In genomic region chr12:67765969-67766368, GRCh38 we compare ENCODE assay signal across 21 cellular contexts.
DNase-seq lines count a peak whose midpoint lies in the region; ATAC-seq, FAIRE-seq and TF ChIP-seq lines count a peak whose summit lies in the region.
"Had no signal": no experiment of that assay in that cellular context is flagged by ENCODE, and none has a peak within 500 bp of the region (broad histone marks: within the 10 kb centered on the region; RNA-seq: fewer than 3 reads in every experiment).

No MANE protein-coding gene starts in this region.

- H3K27ac ChIP-seq in AG04450 (ENCODE audit: low read depth, low read length), result peak overlapping the region; percentile 21
- H3K27ac ChIP-seq in Karpas-422 (ENCODE audit: low read length), result no peak overlapping the region
- H3K27ac ChIP-seq in astrocyte (ENCODE audit: low read depth, low read length), result no peak overlapping the region
- H3K27ac ChIP-seq in osteoblast (ENCODE audit: low read depth, low read length), result no peak overlapping the region
- no peak overlapping the region for H3K27ac ChIP-seq in spleen
- H3K27ac ChIP-seq in lower lobe of right lung, result no peak overlapping the region

- no peak for TF ChIP-seq POLR2A in spleen (IDR thresholded peaks at IDR 0.05)

- 92 to 99% (median 94%) methylated on average over 2 of the region's 2 CpGs for WGBS in spleen, 5 donors

- H3K36me3 Mint-ChIP-seq in astrocyte (ENCODE audit: low read depth, unreplicated experiment) (no peaks in the 10 kb centered on the region), T-helper 17 cell (ENCODE audit: low read depth) (peaks cover 2% of the 10 kb centered on the region)

- H2AFZ ChIP-seq in Karpas-422 (ENCODE audit: low read length) (0 out of 2 replicates have a peak overlapping the region, but pooled peaks have one; percentile 1), astrocyte (ENCODE audit: low read depth, low read length) (peak overlapping the region; percentile 20), osteoblast (ENCODE audit: low read length) (peak overlapping the region; percentile 1)

- H3K4me1 Mint-ChIP-seq in astrocyte (ENCODE audit: low read depth, unreplicated experiment) (peaks cover 6% of the 10 kb centered on the region), T-helper 17 cell (no peaks in the 10 kb centered on the region)

- CTCF ChIA-PET in AG04450 (lab: Charles Lee), result no interaction called here

- H3K4me2 ChIP-seq in Karpas-422 (ENCODE audit: low read depth, low read length, poor library complexity, severe bottlenecking) (no peak overlapping the region), astrocyte (ENCODE audit: low read length) (peak overlapping the region; percentile 52), osteoblast (ENCODE audit: insufficient read depth, low read length) (no peak overlapping the region)

- TF ChIP-seq CTCF in AG04450 (IDR thresholded peaks at IDR 0.05; ENCODE audit: low read depth, low read length) (no peak), astrocyte (IDR thresholded peaks at IDR 0.05; ENCODE audit: insufficient read depth, low read depth, low read length) (no peak), osteoblast (IDR thresholded peaks at IDR 0.05; ENCODE audit: extremely low read depth, low read depth, low read length) (no peak), spleen (IDR thresholded peaks at IDR 0.05 in 8 of 11, conservative IDR thresholded peaks at IDR 0.05 in 3 of 11) (no peak), lower lobe of right lung (IDR thresholded peaks at IDR 0.05) (no peak)

- DNase-seq in AG04450 (ENCODE audit: low read depth, low spot score), result no peak
- DNase-seq in Karpas-422, result no peak
- no peak for DNase-seq in astrocyte (ENCODE audit: low read depth)
- no peak for DNase-seq in osteoblast (ENCODE audit: insufficient read length, low spot score, missing footprints)
- DNase-seq in spleen, result no peak
- DNase-seq in T-helper 17 cell, result no peak
- DNase-seq in lower lobe of right lung, result no peak
- DNase-seq: CD4-positive, alpha-beta T cell; COR-L47; DMS79 treated with DMSO at 0.1 percent for 48 hours; KBM-7; NCI-H1092; NCI-H1436; NCI-H1930; NCI-H510A treated with DMSO at 0.1 percent for 48 hours; NCI-H748 treated with DMSO at 0.1 percent for 48 hours; NK-92 treated with Interleukin-12 subunit alpha and Interleukin-12 subunit beta, amount 100 ng/mL, for 24 hours had no signal

- H3K36me3 ChIP-seq in Karpas-422 (ENCODE audit: insufficient read depth, low read length) (no peaks in the 10 kb centered on the region; the same call in 1 of the 2 replicates), astrocyte (ENCODE audit: insufficient read depth, low read length) (no peaks in the 10 kb centered on the region), osteoblast (ENCODE audit: insufficient read depth, low read length) (no peaks in the 10 kb centered on the region), spleen (no peaks in the 10 kb centered on the region), lower lobe of right lung (no peaks in the 10 kb centered on the region)
- H3K36me3 ChIP-seq: HAP-1 had no signal

- peak; percentile 34 for FAIRE-seq in astrocyte (lab: Jason Lieb, UNC)
- FAIRE-seq: A204.1, HepG2 had no signal

- H3K9me2 ChIP-seq in Karpas-422 (replicated peaks; ENCODE audit: insufficient read depth, low read length), result no peaks in the 10 kb centered on the region

- ATAC-seq in T-helper 17 cell (no peak), lower lobe of right lung (no peak)
- ATAC-seq: HepG2, Right ventricle myocardium inferior had no signal

- no peaks in the 10 kb centered on the region for H3K27me3 Mint-ChIP-seq in astrocyte (ENCODE audit: low read depth, unreplicated experiment)
- no peaks in the 10 kb centered on the region for H3K27me3 Mint-ChIP-seq in T-helper 17 cell
- H3K27me3 Mint-ChIP-seq: CD4-positive, alpha-beta T cell had no signal

- H3K9ac ChIP-seq in Karpas-422 (ENCODE audit: low read length) (no peak overlapping the region), astrocyte (ENCODE audit: low read length) (no peak overlapping the region)

- no peak overlapping the region for H3K27ac Mint-ChIP-seq in astrocyte (ENCODE audit: unreplicated experiment)
- H3K27ac Mint-ChIP-seq in T-helper 17 cell, result no peak overlapping the region
- H3K27ac Mint-ChIP-seq: CD4-positive, alpha-beta T cell had no signal

- no peaks in the 10 kb centered on the region for H3K9me3 ChIP-seq in AG04450 (ENCODE audit: control insufficient read depth, insufficient read depth, low read length)
- H3K9me3 ChIP-seq in Karpas-422 (ENCODE audit: low read length), result no peaks in the 10 kb centered on the region
- no peaks in the 10 kb centered on the region for H3K9me3 ChIP-seq in astrocyte (ENCODE audit: insufficient read depth, low read depth, low read length)
- H3K9me3 ChIP-seq in osteoblast (ENCODE audit: low read depth, low read length), result no peaks in the 10 kb centered on the region
- H3K9me3 ChIP-seq in spleen, result no peaks in the 10 kb centered on the region
- no peaks in the 10 kb centered on the region for H3K9me3 ChIP-seq in T-helper 17 cell (ENCODE audit: control insufficient read depth, low read length, poor library complexity, severe bottlenecking)
- H3K9me3 ChIP-seq in lower lobe of right lung, result no peaks in the 10 kb centered on the region
- H3K9me3 ChIP-seq: HAP-1 had no signal

- no peak overlapping the region for H3K4me3 Mint-ChIP-seq in astrocyte (ENCODE audit: unreplicated experiment)
- H3K4me3 Mint-ChIP-seq in T-helper 17 cell, result no peak overlapping the region
- H3K4me3 Mint-ChIP-seq: CD4-positive, alpha-beta T cell had no signal

- no peaks in the 10 kb centered on the region for H4K20me1 ChIP-seq in Karpas-422 (ENCODE audit: insufficient read depth, low read depth, low read length)
- H4K20me1 ChIP-seq in astrocyte (ENCODE audit: insufficient read depth, low read length), result no peaks in the 10 kb centered on the region
- no peaks in the 10 kb centered on the region for H4K20me1 ChIP-seq in osteoblast (ENCODE audit: insufficient read depth, low read length)

- H3K9me3 Mint-ChIP-seq in astrocyte (ENCODE audit: unreplicated experiment), result no peaks in the 10 kb centered on the region
- H3K9me3 Mint-ChIP-seq: CD4-positive, alpha-beta T cell had no signal

- no peaks in the 10 kb centered on the region for H3K79me2 ChIP-seq in Karpas-422 (ENCODE audit: low read length)
- no peaks in the 10 kb centered on the region for H3K79me2 ChIP-seq in astrocyte (ENCODE audit: insufficient read depth, low read length)
- H3K79me2 ChIP-seq in osteoblast (ENCODE audit: insufficient read depth, low read length), result no peaks in the 10 kb centered on the region

- intact Hi-C loops in spleen (cut with DNase I; ENCODE audit: low total_unique reads), result no loop called here
- intact Hi-C loops in lower lobe of right lung (cut with DNase I), result no loop called here

- H3K4me3 ChIP-seq in AG04450 (ENCODE audit: low read depth, low read length) (no peak overlapping the region), Karpas-422 (ENCODE audit: low read length) (no peak overlapping the region), astrocyte (ENCODE audit: insufficient read depth, low read depth, low read length) (no peak overlapping the region), osteoblast (ENCODE audit: insufficient read depth, low read length) (no peak overlapping the region), spleen (no peak overlapping the region), lower lobe of right lung (no peak overlapping the region)
- H3K4me3 ChIP-seq: HAP-1 had no signal

- no peaks in the 10 kb centered on the region for H3K27me3 ChIP-seq in AG04450 (ENCODE audit: control insufficient read depth, insufficient read depth, low read length)
- no peaks in the 10 kb centered on the region for H3K27me3 ChIP-seq in Karpas-422 (ENCODE audit: low read length)
- no peaks in the 10 kb centered on the region for H3K27me3 ChIP-seq in astrocyte (ENCODE audit: insufficient read depth, low read length)
- no peaks in the 10 kb centered on the region for H3K27me3 ChIP-seq in osteoblast (ENCODE audit: insufficient read depth, low read length)
- H3K27me3 ChIP-seq in spleen (replicated peaks in 1 of 7), result no peaks in the 10 kb centered on the region
- no peaks in the 10 kb centered on the region for H3K27me3 ChIP-seq in lower lobe of right lung (ENCODE audit: low read depth)

- POLR2A ChIA-PET in AG04450 (lab: Yijun Ruan, JAX), result no interaction called here

- H3K4me1 ChIP-seq in Karpas-422 (ENCODE audit: low read length) (peaks cover 40% of the 10 kb centered on the region), astrocyte (ENCODE audit: insufficient read depth, low read length) (peaks cover 11% of the 10 kb centered on the region), osteoblast (ENCODE audit: insufficient read depth, low read length) (peaks cover 8% of the 10 kb centered on the region), spleen (no peaks in the 10 kb centered on the region), lower lobe of right lung (no peaks in the 10 kb centered on the region)
- H3K4me1 ChIP-seq: HAP-1 had no signal
